In the genomic region with DNA sequence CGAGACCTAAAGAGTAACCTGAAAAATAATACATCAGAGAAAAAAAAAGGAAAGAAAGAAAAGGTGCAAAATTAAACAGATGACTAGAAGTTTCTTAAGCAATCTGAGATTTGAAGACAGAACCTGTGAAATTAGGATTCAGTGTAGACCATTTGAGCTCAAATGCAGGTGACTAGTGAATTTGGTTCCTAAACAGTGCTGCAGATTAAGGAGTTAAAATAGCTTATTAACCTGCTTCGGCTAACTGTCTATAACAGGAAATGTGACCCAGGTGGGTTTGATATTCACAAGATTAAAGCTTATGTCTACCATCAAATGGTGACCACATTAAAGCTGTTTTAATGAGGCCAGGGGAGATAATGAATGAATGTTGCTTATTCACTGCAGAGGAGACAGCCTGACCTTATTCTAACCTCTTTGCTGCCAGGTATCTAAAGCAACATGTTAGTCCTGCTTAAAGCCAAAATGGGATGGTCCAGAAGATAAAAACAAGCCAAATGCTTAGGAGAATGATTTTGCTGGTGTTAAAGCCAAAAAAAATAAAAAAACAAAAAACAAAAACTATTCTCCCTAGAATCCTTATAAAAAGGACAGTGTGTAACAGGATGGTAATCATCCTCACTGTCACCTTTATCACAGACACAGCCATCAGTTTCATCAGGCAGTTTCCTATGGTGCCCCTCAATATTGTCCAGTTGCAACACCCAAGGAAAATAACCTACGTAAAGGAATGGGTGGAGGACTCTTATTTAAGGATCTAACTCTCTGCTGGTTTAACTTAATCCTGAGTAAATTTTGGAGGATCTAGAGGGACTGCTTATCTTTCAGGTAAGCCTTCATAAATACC, we compare ENCODE assay signal across 1 cellular context.
TF ChIP-seq lines count a peak whose summit lies in the region.

No MANE protein-coding gene starts in this region.

TF ChIP-seq in K562, 482 proteins besides CTCF, POLR2A, EP300 and RAD21 (continued from another document and continues in another):
- TF ChIP-seq VEZF1 (CRISPR knock-in tag; IDR thresholded peaks at IDR 0.05) (no peak), ZNF224 (CRISPR knock-in tag; IDR thresholded peaks at IDR 0.05) (no peak), ZNF512 (tag; IDR thresholded peaks at IDR 0.05) (no peak), SREBF2 (CRISPR knock-in tag; IDR thresholded peaks at IDR 0.05) (no peak), MTF1 (CRISPR knock-in tag; IDR thresholded peaks at IDR 0.05; ENCODE audit: borderline replicate concordance) (no peak), ZFP30 (CRISPR knock-in tag; IDR thresholded peaks at IDR 0.05; ENCODE audit: borderline replicate concordance) (no peak), HMGN3 (IDR thresholded peaks at IDR 0.05; ENCODE audit: borderline replicate concordance, extremely low read depth, insufficient read length, low read depth, low read length) (no peak), FOXM1 (IDR thresholded peaks at IDR 0.05; ENCODE audit: low read depth) (peak; percentile 39; the same call in 1 of the 2 replicates), FOXM1 (CRISPR knock-in tag; IDR thresholded peaks at IDR 0.05; ENCODE audit: low read depth) (no peak), NR2C1 (IDR thresholded peaks at IDR 0.05) (no peak), NR2C1 (tag; IDR thresholded peaks at IDR 0.05) (no peak), SIN3A (IDR thresholded peaks at IDR 0.05; ENCODE audit: borderline replicate concordance in 2 of 2, control insufficient read depth in 1 of 2, low read depth in 2 of 2, low read length in 2 of 2) (no peak), JUN (IDR thresholded peaks at IDR 0.05; ENCODE audit: borderline replicate concordance, low read depth, low read length) (no peak), JUN (CRISPR knock-in tag; IDR thresholded peaks at IDR 0.05; ENCODE audit: borderline replicate concordance) (no peak), RUNX1 (IDR thresholded peaks at IDR 0.05; ENCODE audit: low read depth) (no peak), ZNF274 (IDR thresholded peaks at IDR 0.05; ENCODE audit: borderline replicate concordance, low read depth, low read length) (no peak), TSC22D4 (tag; IDR thresholded peaks at IDR 0.05) (no peak), HIVEP1 (CRISPR knock-in tag; IDR thresholded peaks at IDR 0.05) (no peak), TAF15 (IDR thresholded peaks at IDR 0.05; ENCODE audit: low read depth, low read length) (no peak), ZNF347 (CRISPR knock-in tag; IDR thresholded peaks at IDR 0.05; ENCODE audit: low read depth) (no peak), MEIS2 (IDR thresholded peaks at IDR 0.05; ENCODE audit: partially characterized antibody) (no peak), ETV5 (CRISPR knock-in tag; IDR thresholded peaks at IDR 0.05; ENCODE audit: low read depth) (no peak), ZNF24 (IDR thresholded peaks at IDR 0.05) (no peak), ZNF57 (CRISPR knock-in tag; IDR thresholded peaks at IDR 0.05) (no peak), ARID2 (IDR thresholded peaks at IDR 0.05) (no peak), AFF4 (CRISPR knock-in tag; IDR thresholded peaks at IDR 0.05) (no peak), DMBX1 (CRISPR knock-in tag; IDR thresholded peaks at IDR 0.05; ENCODE audit: borderline replicate concordance) (no peak), ZC3H8 (IDR thresholded peaks at IDR 0.05) (no peak), NCOA6 (IDR thresholded peaks at IDR 0.05) (no peak), FOXA3 (CRISPR knock-in tag; conservative IDR thresholded peaks at IDR 0.05 in 1 of 2, IDR thresholded peaks at IDR 0.05 in 1 of 2) (no peak), DPF2 (IDR thresholded peaks at IDR 0.05) (peak; percentile 83), PML (IDR thresholded peaks at IDR 0.05; ENCODE audit: low read length) (peak; percentile 59; the same call in 1 of the 2 replicates), ZNF174 (CRISPR knock-in tag; IDR thresholded peaks at IDR 0.05) (no peak), ZNF3 (CRISPR knock-in tag; IDR thresholded peaks at IDR 0.05) (no peak), TRIM28 (IDR thresholded peaks at IDR 0.05) (no peak), MCM7 (IDR thresholded peaks at IDR 0.05) (no peak), NFXL1 (CRISPR knock-in tag; IDR thresholded peaks at IDR 0.05) (no peak), THRA (IDR thresholded peaks at IDR 0.05) (no peak), ETS2 (tag; IDR thresholded peaks at IDR 0.05; ENCODE audit: borderline replicate concordance, poor library complexity, severe bottlenecking) (no peak), ATF7 (IDR thresholded peaks at IDR 0.05) (no peak), ZKSCAN3 (CRISPR knock-in tag; IDR thresholded peaks at IDR 0.05) (no peak), NUFIP1 (IDR thresholded peaks at IDR 0.05; ENCODE audit: partially characterized antibody) (no peak), ZNF551 (CRISPR knock-in tag; IDR thresholded peaks at IDR 0.05) (no peak), ELF4 (CRISPR knock-in tag; IDR thresholded peaks at IDR 0.05) (no peak), ZFP1 (CRISPR knock-in tag; IDR thresholded peaks at IDR 0.05) (no peak), CBX8 (IDR thresholded peaks at IDR 0.05; ENCODE audit: borderline replicate concordance, extremely low read depth, low read depth, low read length, poor library complexity, severe bottlenecking) (no peak), NFE2 (IDR thresholded peaks at IDR 0.05; ENCODE audit: low read depth) (peak; percentile 70; the same call in 1 of the 2 replicates), SMARCB1 (IDR thresholded peaks at IDR 0.05; ENCODE audit: insufficient read length, low read depth) (no peak), ZSCAN32 (CRISPR knock-in tag; IDR thresholded peaks at IDR 0.05) (no peak), ESRRA (IDR thresholded peaks at IDR 0.05; ENCODE audit: borderline replicate concordance, low read depth) (no peak), LCOR (CRISPR knock-in tag; IDR thresholded peaks at IDR 0.05) (no peak)
- TF ChIP-seq, protein P1, sequence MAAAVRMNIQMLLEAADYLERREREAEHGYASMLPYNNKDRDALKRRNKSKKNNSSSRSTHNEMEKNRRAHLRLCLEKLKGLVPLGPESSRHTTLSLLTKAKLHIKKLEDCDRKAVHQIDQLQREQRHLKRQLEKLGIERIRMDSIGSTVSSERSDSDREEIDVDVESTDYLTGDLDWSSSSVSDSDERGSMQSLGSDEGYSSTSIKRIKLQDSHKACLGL (CRISPR knock-in tag; IDR thresholded peaks at IDR 0.05; ENCODE audit: borderline replicate concordance, poor library complexity, severe bottlenecking), result no peak
- TF ChIP-seq, protein P2, sequence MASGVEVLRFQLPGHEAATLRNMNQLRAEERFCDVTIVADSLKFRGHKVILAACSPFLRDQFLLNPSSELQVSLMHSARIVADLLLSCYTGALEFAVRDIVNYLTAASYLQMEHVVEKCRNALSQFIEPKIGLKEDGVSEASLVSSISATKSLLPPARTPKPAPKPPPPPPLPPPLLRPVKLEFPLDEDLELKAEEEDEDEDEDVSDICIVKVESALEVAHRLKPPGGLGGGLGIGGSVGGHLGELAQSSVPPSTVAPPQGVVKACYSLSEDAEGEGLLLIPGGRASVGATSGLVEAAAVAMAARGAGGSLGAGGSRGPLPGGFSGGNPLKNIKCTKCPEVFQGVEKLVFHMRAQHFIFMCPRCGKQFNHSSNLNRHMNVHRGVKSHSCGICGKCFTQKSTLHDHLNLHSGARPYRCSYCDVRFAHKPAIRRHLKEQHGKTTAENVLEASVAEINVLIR (CRISPR knock-in tag; IDR thresholded peaks at IDR 0.05), result no peak
- TF ChIP-seq, protein P3, sequence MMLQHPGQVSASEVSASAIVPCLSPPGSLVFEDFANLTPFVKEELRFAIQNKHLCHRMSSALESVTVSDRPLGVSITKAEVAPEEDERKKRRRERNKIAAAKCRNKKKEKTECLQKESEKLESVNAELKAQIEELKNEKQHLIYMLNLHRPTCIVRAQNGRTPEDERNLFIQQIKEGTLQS (IDR thresholded peaks at IDR 0.05), result no peak
- TF ChIP-seq, protein P3 (CRISPR knock-in tag; conservative IDR thresholded peaks at IDR 0.05), result no peak
- TF ChIP-seq, protein P4, sequence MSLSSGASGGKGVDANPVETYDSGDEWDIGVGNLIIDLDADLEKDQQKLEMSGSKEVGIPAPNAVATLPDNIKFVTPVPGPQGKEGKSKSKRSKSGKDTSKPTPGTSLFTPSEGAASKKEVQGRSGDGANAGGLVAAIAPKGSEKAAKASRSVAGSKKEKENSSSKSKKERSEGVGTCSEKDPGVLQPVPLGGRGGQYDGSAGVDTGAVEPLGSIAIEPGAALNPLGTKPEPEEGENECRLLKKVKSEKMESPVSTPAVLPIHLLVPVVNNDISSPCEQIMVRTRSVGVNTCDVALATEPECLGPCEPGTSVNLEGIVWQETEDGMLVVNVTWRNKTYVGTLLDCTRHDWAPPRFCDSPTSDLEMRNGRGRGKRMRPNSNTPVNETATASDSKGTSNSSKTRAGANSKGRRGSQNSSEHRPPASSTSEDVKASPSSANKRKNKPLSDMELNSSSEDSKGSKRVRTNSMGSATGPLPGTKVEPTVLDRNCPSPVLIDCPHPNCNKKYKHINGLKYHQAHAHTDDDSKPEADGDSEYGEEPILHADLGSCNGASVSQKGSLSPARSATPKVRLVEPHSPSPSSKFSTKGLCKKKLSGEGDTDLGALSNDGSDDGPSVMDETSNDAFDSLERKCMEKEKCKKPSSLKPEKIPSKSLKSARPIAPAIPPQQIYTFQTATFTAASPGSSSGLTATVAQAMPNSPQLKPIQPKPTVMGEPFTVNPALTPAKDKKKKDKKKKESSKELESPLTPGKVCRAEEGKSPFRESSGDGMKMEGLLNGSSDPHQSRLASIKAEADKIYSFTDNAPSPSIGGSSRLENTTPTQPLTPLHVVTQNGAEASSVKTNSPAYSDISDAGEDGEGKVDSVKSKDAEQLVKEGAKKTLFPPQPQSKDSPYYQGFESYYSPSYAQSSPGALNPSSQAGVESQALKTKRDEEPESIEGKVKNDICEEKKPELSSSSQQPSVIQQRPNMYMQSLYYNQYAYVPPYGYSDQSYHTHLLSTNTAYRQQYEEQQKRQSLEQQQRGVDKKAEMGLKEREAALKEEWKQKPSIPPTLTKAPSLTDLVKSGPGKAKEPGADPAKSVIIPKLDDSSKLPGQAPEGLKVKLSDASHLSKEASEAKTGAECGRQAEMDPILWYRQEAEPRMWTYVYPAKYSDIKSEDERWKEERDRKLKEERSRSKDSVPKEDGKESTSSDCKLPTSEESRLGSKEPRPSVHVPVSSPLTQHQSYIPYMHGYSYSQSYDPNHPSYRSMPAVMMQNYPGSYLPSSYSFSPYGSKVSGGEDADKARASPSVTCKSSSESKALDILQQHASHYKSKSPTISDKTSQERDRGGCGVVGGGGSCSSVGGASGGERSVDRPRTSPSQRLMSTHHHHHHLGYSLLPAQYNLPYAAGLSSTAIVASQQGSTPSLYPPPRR (CRISPR knock-in tag; IDR thresholded peaks at IDR 0.05; ENCODE audit: borderline replicate concordance), result no peak
